Comparison of ENCODE assay signal across 13 cellular contexts in the genomic region with DNA sequence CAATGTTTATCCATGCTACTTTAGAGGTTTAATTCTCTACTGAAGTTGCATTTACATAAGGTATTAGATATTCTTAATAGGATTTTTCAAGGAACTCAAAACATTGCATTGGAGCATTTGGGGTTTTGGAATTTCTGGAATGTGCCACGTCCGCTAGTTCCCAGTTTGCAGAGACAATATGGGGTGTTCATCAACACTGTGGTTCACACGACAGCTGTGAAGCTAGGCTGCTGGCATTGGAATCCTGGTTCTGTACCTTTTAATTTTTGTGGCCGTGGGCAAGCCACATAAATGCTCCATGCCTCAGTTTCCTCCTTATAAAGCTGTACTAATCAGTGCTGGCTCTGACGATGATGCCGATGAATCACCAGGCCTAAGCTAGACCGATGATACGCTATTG.
DNase-seq lines count a peak whose midpoint lies in the region; ATAC-seq and TF ChIP-seq lines count a peak whose summit lies in the region.
"Had no signal": no experiment of that assay in that cellular context is flagged by ENCODE, and none has a peak within 500 bp of the region (broad histone marks: within the 10 kb centered on the region; RNA-seq: fewer than 3 reads in every experiment).

No MANE protein-coding gene starts in this region.

- no peak overlapping the region for H2AK5ac ChIP-seq in mesendoderm (ENCODE audit: low read length)

- ATAC-seq in omental fat pad (ENCODE audit: low FRiP score) (no peak), Right ventricle myocardium superior (ENCODE audit: poor library complexity) (no peak), left lobe of liver (no peak)

- no peak for TF ChIP-seq CTCF in astrocyte of the spinal cord (IDR thresholded peaks at IDR 0.05; ENCODE audit: low read depth, low read length)
- TF ChIP-seq CTCF in omental fat pad (IDR thresholded peaks at IDR 0.05) = no peak

- no peak overlapping the region for H3K9ac ChIP-seq in HUES48 (ENCODE audit: low read depth, low read length)
- H3K9ac ChIP-seq in mesendoderm (ENCODE audit: low read length) = no peak overlapping the region
- H3K9ac ChIP-seq: BLaER1 treated with 17β-estradiol and CSF1 and Interleukin-3, amounts not matched to agents 10 nM and 100 nM had no signal

- WGBS in mesendoderm (ENCODE audit: extremely low coverage, insufficient coverage, low lambda C conversion rate) = no CpG with 5 or more reads among the region's 8 CpGs

- peak overlapping the region; percentile 14 for H3K27ac ChIP-seq in HUES48 (ENCODE audit: low read depth, low read length)
- no peak overlapping the region for H3K27ac ChIP-seq in mesendoderm (ENCODE audit: low read depth, low read length)
- H3K27ac ChIP-seq: BLaER1 treated with 17β-estradiol and CSF1 and Interleukin-3, amounts not matched to agents 10 nM and 100 nM had no signal

- H3K79me1 ChIP-seq in mesendoderm (ENCODE audit: low read length) = no peaks in the 10 kb centered on the region

- no peak overlapping the region for H3K4me3 ChIP-seq in HUES48 (ENCODE audit: low read depth, low read length)
- H3K4me3 ChIP-seq in astrocyte of the spinal cord (ENCODE audit: low read depth, low read length) = no peak overlapping the region
- H3K4me3 ChIP-seq in mesendoderm (ENCODE audit: low read length) = no peak overlapping the region
- H3K4me3 ChIP-seq: BLaER1 treated with 17β-estradiol and CSF1 and Interleukin-3, amounts not matched to agents 10 nM and 100 nM had no signal

- no peak overlapping the region for H3K4me2 ChIP-seq in mesendoderm (ENCODE audit: low read length)
- H3K4me2 ChIP-seq: BLaER1 treated with 17β-estradiol and CSF1 and Interleukin-3, amounts not matched to agents 10 nM and 100 nM had no signal

- DNase-seq in astrocyte of the spinal cord (ENCODE audit: low read depth, low spot score) (peak; percentile 12), mesendoderm (peak; percentile 81), cerebellar cortex (ENCODE audit: low spot score) (no peak), omental fat pad (ENCODE audit: low spot score) (no peak), Right ventricle myocardium superior (no peak), left lobe of liver (ENCODE audit: low spot score) (no peak)
- DNase-seq: EL, NCI-H1436, NCI-H2029 treated with DMSO at 0.1 percent for 48 hours, NCI-H510A treated with DMSO at 0.1 percent for 48 hours, SIG-M5 had no signal

- H3K4ac ChIP-seq in mesendoderm (ENCODE audit: low read depth, low read length) = no peak overlapping the region

- in situ Hi-C loops in astrocyte of the spinal cord (cut with HindIII; ENCODE audit: low sequenced_read_pairs) = no loop called here

- H2BK5ac ChIP-seq in mesendoderm (ENCODE audit: low read length) = no peak overlapping the region

- H3K36me3 ChIP-seq in HUES48 (ENCODE audit: control insufficient read depth, insufficient read depth, low read length) = no peaks in the 10 kb centered on the region
- H3K36me3 ChIP-seq in mesendoderm (ENCODE audit: control insufficient read depth, insufficient read depth, low read length) = no peaks in the 10 kb centered on the region

- H3K18ac ChIP-seq in mesendoderm (ENCODE audit: low read length) = no peak overlapping the region

- no peak overlapping the region for H2BK120ac ChIP-seq in mesendoderm (ENCODE audit: low read depth, low read length)

- no peaks in the 10 kb centered on the region for H3K79me2 ChIP-seq in mesendoderm (ENCODE audit: control insufficient read depth, insufficient read depth, low read length)

- H3K4me1 ChIP-seq in HUES48 (ENCODE audit: control insufficient read depth, insufficient read depth, low read length) = peaks cover 29% of the 10 kb centered on the region
- H3K4me1 ChIP-seq in mesendoderm (ENCODE audit: control insufficient read depth, low read depth, low read length) = peaks cover 5% of the 10 kb centered on the region
- H3K4me1 ChIP-seq: BLaER1 treated with 17β-estradiol and CSF1 and Interleukin-3, amounts not matched to agents 10 nM and 100 nM had no signal

- no peak overlapping the region for H2BK15ac ChIP-seq in mesendoderm (replicated peaks; ENCODE audit: low read depth)

- no peak overlapping the region for H4K8ac ChIP-seq in mesendoderm (ENCODE audit: low read depth, low read length)

- no peaks in the 10 kb centered on the region for H3K9me3 ChIP-seq in HUES48 (ENCODE audit: control insufficient read depth, insufficient read depth, low read length)
- H3K9me3 ChIP-seq: BLaER1 treated with 17β-estradiol and CSF1 and Interleukin-3, amounts not matched to agents 10 nM and 100 nM had no signal

- no peaks in the 10 kb centered on the region for H3K27me3 ChIP-seq in HUES48 (ENCODE audit: control insufficient read depth, insufficient read depth, low read length)
- no peaks in the 10 kb centered on the region for H3K27me3 ChIP-seq in mesendoderm (ENCODE audit: insufficient read depth, low read length, poor library complexity)
- H3K27me3 ChIP-seq: BLaER1 treated with 17β-estradiol and CSF1 and Interleukin-3, amounts not matched to agents 10 nM and 100 nM had no signal

- intact Hi-C loops in Right ventricle myocardium superior (cut with DNase I) = no loop called here

- H3K56ac ChIP-seq in mesendoderm (ENCODE audit: low read length) = no peak overlapping the region

- H4K5ac ChIP-seq in mesendoderm (ENCODE audit: low read length) = no peak overlapping the region

- H3K23ac ChIP-seq in mesendoderm (ENCODE audit: low read length) = no peak overlapping the region

Comparison
In these comparisons a context has a peak if more than half of its experiments do, and no peak if none do; other contexts are left out.
1. DNase-seq: peak in astrocyte of the spinal cord (single experiment) and mesendoderm (single experiment); none in cerebellar cortex (single experiment), omental fat pad (single experiment), Right ventricle myocardium superior (single experiment) and left lobe of liver (single experiment).